22 cellular contexts compared by ENCODE assay signal in genomic region chr6:81849248-81849647, GRCh38.
"Had no signal": no experiment of that assay in that cellular context is flagged by ENCODE, and none has a peak within 500 bp of the region (broad histone marks: within the 10 kb centered on the region; RNA-seq: fewer than 3 reads in every experiment).

No MANE protein-coding gene starts in this region.

- H3K36me3 ChIP-seq: heart right ventricle, pancreas, suprapubic skin, thoracic aorta, tibial artery, upper lobe of right lung had no signal

- H3K27ac ChIP-seq: heart right ventricle, hepatocyte, pancreas, psoas muscle, skin epidermis, suprapubic skin, thoracic aorta, tibial artery, upper lobe of right lung had no signal

- H3K27me3 ChIP-seq: heart right ventricle, hepatocyte, pancreas, suprapubic skin, tibial artery, upper lobe of right lung had no signal

- DNase-seq: heart right ventricle; kidney glomerular epithelial cell; left cardiac atrium; midbrain; mucosa of descending colon; naive thymus-derived CD4-positive, alpha-beta T cell; nucleus accumbens; pancreas; psoas muscle; stimulated activated CD4-positive, alpha-beta T cell treated with anti-CD3 and anti-CD28 coated beads, Interleukin-4, amount 100 ng/mL, for 24 hours; stimulated activated naive CD4-positive, alpha-beta T cell; tibial artery; upper lobe of right lung had no signal

- H3K4me1 ChIP-seq: pancreas, psoas muscle, upper lobe of right lung had no signal

- H3K9me3 ChIP-seq: heart right ventricle, mucosa of descending colon, pancreas, psoas muscle, suprapubic skin, thoracic aorta, tibial artery, upper lobe of right lung had no signal

- H2AFZ ChIP-seq: hepatocyte had no signal

- ATAC-seq: left cardiac atrium; left lobe of liver; mucosa of descending colon; naive thymus-derived CD4-positive, alpha-beta T cell; natural killer cell treated with Interleukin-12 subunit alpha and Interleukin-12 subunit beta and Interleukin-15 and Interleukin-18, amount 100 ng/mL, for 72 hours; pancreas; psoas muscle; sciatic nerve; stimulated activated effector memory CD8-positive, alpha-beta T cell treated with anti-CD3 and anti-CD28 coated beads, Interleukin-12 subunit alpha, Interleukin-12 subunit beta, amount 100 ng/mL, for 72 hours; upper lobe of right lung had no signal

- H3K4me3 ChIP-seq: heart right ventricle, hepatocyte, lung, mucosa of descending colon, pancreas, psoas muscle, skin epidermis, suprapubic skin, thoracic aorta, tibial artery, upper lobe of right lung had no signal

- H3K4me2 ChIP-seq: hepatocyte had no signal
